14 cellular contexts compared by ENCODE assay signal in genomic region chr1:93588955-93589354, GRCh38.
DNase-seq lines count a peak whose midpoint lies in the region; ATAC-seq, FAIRE-seq and TF ChIP-seq lines count a peak whose summit lies in the region.
"Had no signal": no experiment of that assay in that cellular context is flagged by ENCODE, and none has a peak within 500 bp of the region (broad histone marks: within the 10 kb centered on the region; RNA-seq: fewer than 3 reads in every experiment).

No MANE protein-coding gene starts in this region.

- no peaks in the 10 kb centered on the region for H3K27me3 ChIP-seq in GM23338 (ENCODE audit: insufficient read depth)
- no peaks in the 10 kb centered on the region for H3K27me3 ChIP-seq in PC-9 (ENCODE audit: insufficient read depth, low read depth)
- no peaks in the 10 kb centered on the region for H3K27me3 ChIP-seq in skeletal muscle tissue (ENCODE audit: control insufficient read depth in 3 of 3, insufficient read depth in 3 of 3, low read length in 3 of 3)

- peaks cover 30% of the 10 kb centered on the region for H3K4me1 Mint-ChIP-seq in GM23338

- no peak for FAIRE-seq in kidney (lab: Jason Lieb, UNC)
- FAIRE-seq: GM12878 had no signal

- H3K9me2 ChIP-seq in GM23338 (ENCODE audit: insufficient read depth) (no peaks in the 10 kb centered on the region), PC-9 (ENCODE audit: insufficient read depth) (no peaks in the 10 kb centered on the region)

- H3K4me3 ChIP-seq in GM23338 (no peak overlapping the region), PC-9 (no peak overlapping the region), kidney (ENCODE audit: low read length in 2 of 2) (no peak overlapping the region), skeletal muscle tissue (ENCODE audit: low read length in 3 of 3) (no peak overlapping the region)
- H3K4me3 ChIP-seq: GM12878 had no signal

- H2AFZ ChIP-seq in GM23338 = no peak overlapping the region
- no peak overlapping the region for H2AFZ ChIP-seq in PC-9

- TF ChIP-seq CTCF in GM23338 (conservative IDR thresholded peaks at IDR 0.05; ENCODE audit: low read depth in 2 of 2) (0 out of 4 replicates have a peak, but pooled peaks of 1 of the 2 experiments have one; percentile 7), PC-9 (conservative IDR thresholded peaks at IDR 0.05) (no peak), kidney (IDR thresholded peaks at IDR 0.05; ENCODE audit: borderline replicate concordance, extremely low read depth, insufficient read depth) (no peak)

- ATAC-seq in GM23338 = peak; percentile 14; the same call in 2 of the 3 replicates
- no peak for ATAC-seq in HG03342 (IDR thresholded peaks at IDR 0.05; ENCODE audit: unreplicated experiment)
- ATAC-seq: GM12878 had no signal

- H3F3A ChIP-seq in GM23338 (replicated peaks; ENCODE audit: low read depth) (no peaks in the 10 kb centered on the region), PC-9 (ENCODE audit: insufficient read depth, low read depth) (peaks cover 97% of the 10 kb centered on the region)

- H3K4me2 ChIP-seq in GM23338 (no peak overlapping the region), PC-9 (no peak overlapping the region)

- H3K9me3 Mint-ChIP-seq in GM23338 = no peaks in the 10 kb centered on the region

- CTCF ChIA-PET in PC-9 (lab: Charles Lee) = interaction anchor here (0.6 kb wide), 1 partner anchor 144 kb away, joined by 3 read pairs; no protein-coding TSS in a partner anchor

- H3K9me3 ChIP-seq in PC-9 (ENCODE audit: insufficient read depth, low read depth) (no peaks in the 10 kb centered on the region), kidney (ENCODE audit: control insufficient read depth in 1 of 2, low read length in 2 of 2) (no peaks in the 10 kb centered on the region), skeletal muscle tissue (ENCODE audit: control insufficient read depth in 3 of 3, low read length in 3 of 3) (no peaks in the 10 kb centered on the region)

- H3K27ac ChIP-seq in GM23338 (ENCODE audit: low read depth) (no peak overlapping the region), PC-9 (peak overlapping the region; percentile 83), kidney (ENCODE audit: low read depth in 2 of 2, low read length in 2 of 2) (peak overlapping the region; percentile 23 to 50), skeletal muscle tissue (ENCODE audit: low read depth, low read length) (peak overlapping the region; percentile 9)

- no peaks in the 10 kb centered on the region for H3K79me2 ChIP-seq in GM23338 (replicated peaks; ENCODE audit: insufficient read depth)
- H3K79me2 ChIP-seq in PC-9 (ENCODE audit: low read depth) = peaks cover 90% of the 10 kb centered on the region

- intact Hi-C loops in PC-9 (cut with micrococcal nuclease; ENCODE audit: unreplicated experiment) = loop anchor here (5.0 kb wide), 1 partner anchor 93 kb away; the partner anchor contains the start of gene BCAR3
- intact Hi-C loops in kidney (cut with DNase I) = no loop called here

- H4K20me1 ChIP-seq in GM23338 (replicated peaks; ENCODE audit: insufficient read depth) (no peaks in the 10 kb centered on the region; the same call in 1 of the 2 replicates), PC-9 (ENCODE audit: insufficient read depth) (peaks cover 96% of the 10 kb centered on the region)

- POLR2A ChIA-PET in PC-9 (lab: Charles Lee; ENCODE audit: unreplicated experiment) = no interaction called here

- no TSS peak for BruUV-seq in PC-9 (replicated peaks; lab: Mats Ljungman, UMichigan)

- peaks cover 16% of the 10 kb centered on the region for H3K4me1 ChIP-seq in GM23338 (ENCODE audit: insufficient read depth)
- H3K4me1 ChIP-seq in PC-9 (replicated peaks; ENCODE audit: insufficient read depth) = peaks cover 92% of the 10 kb centered on the region
- H3K4me1 ChIP-seq in kidney (ENCODE audit: control insufficient read depth in 1 of 2, insufficient read depth in 1 of 2, low read depth in 1 of 2, low read length in 2 of 2) = peaks cover 31 to 46% of the 10 kb centered on the region in 2 donors
- H3K4me1 ChIP-seq in skeletal muscle tissue (ENCODE audit: control insufficient read depth in 3 of 3, insufficient read depth in 3 of 3, low read length in 3 of 3) = peaks cover 48 to 64% (median 61%) of the 10 kb centered on the region in 3 donors

- peaks cover 2% of the 10 kb centered on the region for H3K27me3 Mint-ChIP-seq in GM23338 (ENCODE audit: insufficient read depth, low read depth, poor library complexity)

- H3K36me3 Mint-ChIP-seq in GM23338 (ENCODE audit: low read depth) = peaks cover 21% of the 10 kb centered on the region

- H3K4me3 Mint-ChIP-seq in GM23338 = no peak overlapping the region
- H3K4me3 Mint-ChIP-seq: CD14-positive monocyte had no signal

- no peak overlapping the region for H3K27ac Mint-ChIP-seq in GM23338

- H3K36me3 ChIP-seq in GM23338 (ENCODE audit: insufficient read depth) (no peaks in the 10 kb centered on the region; the same call in 1 of the 2 replicates), PC-9 (ENCODE audit: low read depth) (peaks cover 85% of the 10 kb centered on the region), kidney (ENCODE audit: control insufficient read depth in 1 of 2, insufficient read depth in 2 of 2, low read length in 2 of 2) (peaks cover 6 to 21% of the 10 kb centered on the region in 2 donors), skeletal muscle tissue (ENCODE audit: control insufficient read depth in 3 of 3, insufficient read depth in 3 of 3, low read length in 3 of 3) (peaks cover 23 to 44% (median 33%) of the 10 kb centered on the region in 3 donors)

- DNase-seq in GM23338 (ENCODE audit: low spot score) = no peak
- no peak for DNase-seq in PC-9
- DNase-seq in kidney = no peak
- no peak for DNase-seq in DMS114 treated with DMSO at 0.1 percent for 48 hours (lab: John Stamatoyannopoulos, UW; ENCODE audit: unreplicated experiment)
- DNase-seq in activated gamma-delta T cell treated with Interleukin-2 at 50 U/mL for 16 hours = no peak
- DNase-seq: AML-193, DMS153, NCI-H1105, NCI-H2081 treated with DMSO at 0.1 percent for 48 hours, SHP77 treated with DMSO at 0.1 percent for 48 hours had no signal

- no peak overlapping the region for H3K9ac ChIP-seq in kidney (ENCODE audit: low read length in 2 of 2)
- H3K9ac ChIP-seq in skeletal muscle tissue (ENCODE audit: low read depth in 1 of 3, low read length in 3 of 3) = peak overlapping the region in 1 of 3 donors; percentile 60

TF ChIP-seq in GM23338, 12 proteins besides CTCF, POLR2A, EP300 and RAD21 (continues in another document):
- TF ChIP-seq EZH2 (IDR thresholded peaks at IDR 0.05; ENCODE audit: low read depth, unreplicated experiment) (no peak), ZNF331 (CRISPR knock-in tag; IDR thresholded peaks at IDR 0.05; ENCODE audit: low read depth) (no peak), REST (IDR thresholded peaks at IDR 0.05; ENCODE audit: unreplicated experiment) (no peak), JUNB (IDR thresholded peaks at IDR 0.05; ENCODE audit: unreplicated experiment) (no peak), CREB1 (CRISPR knock-in tag; IDR thresholded peaks at IDR 0.05; ENCODE audit: low read depth) (no peak), ZNF114 (CRISPR knock-in tag; IDR thresholded peaks at IDR 0.05) (no peak), POLR2AphosphoS5 (IDR thresholded peaks at IDR 0.05; ENCODE audit: low read depth) (no peak), EZH2phosphoT487 (IDR thresholded peaks at IDR 0.05; ENCODE audit: unreplicated experiment) (no peak), ETS1 (IDR thresholded peaks at IDR 0.05) (no peak), NANOG (IDR thresholded peaks at IDR 0.05; ENCODE audit: borderline replicate concordance) (no peak), STAT1 (IDR thresholded peaks at IDR 0.05; ENCODE audit: unreplicated experiment) (no peak)
